ENCODE assay signal across 9 cellular contexts in genomic region chr11:19714387-19715363, GRCh38. TPM values are rescaled to one million over a fixed set of nuclear protein-coding genes. Genes with fewer than 3 reads are reported as not detected.
A peak's percentile ranks its signal among the peaks of the same experiment; 100 is the strongest.
DNase-seq lines count a peak whose midpoint lies in the region; ATAC-seq and TF ChIP-seq lines count a peak whose summit lies in the region.
"Had no signal": no experiment of that assay in that cellular context is flagged by ENCODE, and none has a peak within 500 bp of the region (broad histone marks: within the 10 kb centered on the region; RNA-seq: fewer than 3 reads in every experiment).

No MANE protein-coding gene starts in this region.

- H3K4me1 ChIP-seq in Peyer's patch (peaks cover 0 to 28% (median 7%) of the 10 kb centered on the region in 4 donors), vagina (peaks cover 43% of the 10 kb centered on the region)
- peaks cover 22% of the 10 kb centered on the region for H3K4me1 ChIP-seq in effector memory CD4-positive, alpha-beta T cell (ENCODE audit: control insufficient read depth, insufficient read depth, low read length, poor library complexity, severe bottlenecking)

- peak overlapping the region in 2 of 4 donors; percentile 7 to 89 for H3K27ac ChIP-seq in Peyer's patch
- H3K27ac ChIP-seq in effector memory CD4-positive, alpha-beta T cell (ENCODE audit: insufficient read depth, low read length, poor library complexity, severe bottlenecking), result no peak overlapping the region
- peak overlapping the region; percentile 22 for H3K27ac ChIP-seq in vagina
- H3K27ac ChIP-seq: HL-60 had no signal

- TF ChIP-seq POLR2A in Peyer's patch (IDR thresholded peaks at IDR 0.05), result no peak
- TF ChIP-seq POLR2A in vagina (IDR thresholded peaks at IDR 0.05), result no peak

- H3K36me3 ChIP-seq in Peyer's patch (no peaks in the 10 kb centered on the region), vagina (no peaks in the 10 kb centered on the region)
- H3K36me3 ChIP-seq in effector memory CD4-positive, alpha-beta T cell (ENCODE audit: control insufficient read depth, insufficient read depth, low read length), result no peaks in the 10 kb centered on the region

- intact Hi-C loops in vagina (cut with DNase I), result loop anchor here (10.0 kb wide), 1 partner anchor 100 kb away; no protein-coding TSS in a partner anchor

- H3K9me3 ChIP-seq in Peyer's patch, result no peaks in the 10 kb centered on the region
- no peaks in the 10 kb centered on the region for H3K9me3 ChIP-seq in effector memory CD4-positive, alpha-beta T cell (ENCODE audit: control insufficient read depth, low read length)
- H3K9me3 ChIP-seq in vagina, result no peaks in the 10 kb centered on the region

- H3K27me3 ChIP-seq in Peyer's patch (peaks cover 0 to 14% of the 10 kb centered on the region in 2 donors), vagina (no peaks in the 10 kb centered on the region)
- H3K27me3 ChIP-seq in effector memory CD4-positive, alpha-beta T cell (replicated peaks; ENCODE audit: control insufficient read depth, insufficient read depth, low read length, poor library complexity, severe bottlenecking), result peaks cover 12% of the 10 kb centered on the region

- DNase-seq in EL (peak; percentile 89), Peyer's patch (no peak), midbrain (lab: John Stamatoyannopoulos, UW) (peak; percentile 63), vagina (ENCODE audit: extremely low spot score in 2 of 2) (no peak), GOT3 (lab: John Stamatoyannopoulos, UW) (no peak)
- DNase-seq in effector memory CD4-positive, alpha-beta T cell, result no peak

- ATAC-seq in HG02870 (IDR thresholded peaks at IDR 0.05; ENCODE audit: unreplicated experiment), result no peak
- no peak for ATAC-seq in HG02571 (IDR thresholded peaks at IDR 0.05; ENCODE audit: unreplicated experiment)

- TF ChIP-seq CTCF in Peyer's patch (IDR thresholded peaks at IDR 0.05), result no peak
- no peak for TF ChIP-seq CTCF in vagina (IDR thresholded peaks at IDR 0.05)

- H3K4me3 ChIP-seq in Peyer's patch, result peak overlapping the region in 3 of 4 donors; percentile 56 to 68 (median 62)
- peak overlapping the region; percentile 81 for H3K4me3 ChIP-seq in effector memory CD4-positive, alpha-beta T cell (ENCODE audit: insufficient read depth, low read depth, low read length, poor library complexity, severe bottlenecking)
- H3K4me3 ChIP-seq in vagina, result peak overlapping the region; percentile 68 to 92

RNA-seq across cellular contexts. Expression of gene NAV2, which starts 2.0 kb away (rescaled TPM):
- total RNA-seq in Peyer's patch (10 to 100 TPM in 3 of 4 donors, 1 to 10 TPM in 1; 6.0 to 48.7 (median 20.1) TPM), vagina (25.3 TPM)

Comparison
In these comparisons a context has a peak if more than half of its experiments do, and no peak if none do; other contexts are left out.
1. DNase-seq: peak in EL (single experiment) and midbrain (single experiment); none in Peyer's patch (0 of 3), effector memory CD4-positive, alpha-beta T cell (0 of 3), vagina (0 of 2) and GOT3 (single experiment).
2. Peak in every context shown above with its lines, with median percentiles within 50 percentile points of each other: H3K4me3 ChIP-seq.